8 cellular contexts compared by ENCODE assay signal in the genomic region with DNA sequence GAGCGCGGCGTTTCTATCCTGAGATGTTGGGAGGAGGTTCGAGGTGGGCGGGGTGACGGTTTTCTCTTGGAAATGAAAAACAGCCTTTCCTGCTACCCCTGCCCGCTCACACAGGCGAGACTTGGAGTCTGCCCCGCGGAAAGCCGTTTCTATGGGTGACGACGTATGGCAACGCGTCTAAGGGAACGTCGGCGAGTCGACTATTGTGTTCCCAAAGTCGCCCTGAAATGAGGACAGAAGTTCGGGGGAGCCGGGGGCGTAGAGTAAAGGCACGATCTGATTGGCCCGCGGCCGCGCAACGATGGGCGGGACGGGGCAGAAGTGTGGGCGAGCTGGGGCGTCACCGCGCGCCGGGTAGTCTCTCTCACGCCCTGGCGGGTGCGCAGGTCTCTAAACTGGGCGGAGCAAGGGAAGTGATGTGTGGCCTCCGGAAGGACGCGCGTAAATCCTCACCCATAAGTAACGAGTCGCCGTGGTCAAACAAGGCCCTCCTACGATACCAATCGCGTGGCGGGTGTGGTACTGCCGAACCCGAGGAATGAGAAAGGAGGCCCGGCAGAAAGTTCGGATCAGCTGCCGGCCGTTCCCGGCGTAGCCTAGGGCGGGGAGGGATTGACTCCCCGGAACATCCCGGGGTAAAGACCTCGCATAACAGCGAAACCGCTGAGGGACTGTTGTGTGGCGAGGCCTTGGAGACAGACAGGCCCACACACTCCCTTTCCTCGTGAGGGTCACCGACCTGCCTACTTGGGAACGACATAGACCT.
A peak's percentile ranks its signal among the peaks of the same experiment; 100 is the strongest.
DNase-seq lines count a peak whose midpoint lies in the region; ATAC-seq, FAIRE-seq and TF ChIP-seq lines count a peak whose summit lies in the region.

No MANE protein-coding gene starts in this region.

- no peaks in the 10 kb centered on the region for H3K27me3 ChIP-seq in Caco-2 (replicated peaks; ENCODE audit: control insufficient read depth, insufficient read depth, low read length)
- H3K27me3 ChIP-seq in H1 (replicated peaks in 1 of 4; ENCODE audit: control insufficient read depth in 3 of 4, extremely low read depth in 1 of 4, insufficient read depth in 3 of 4, low read length in 3 of 4): no peaks in the 10 kb centered on the region
- no peaks in the 10 kb centered on the region for H3K27me3 ChIP-seq in mesenchymal stem cell (ENCODE audit: control insufficient read depth in 1 of 2, insufficient read depth in 1 of 2, low read length in 2 of 2)

- H2BK120ac ChIP-seq in H1 (replicated peaks; ENCODE audit: low read depth, low read length) (no peak overlapping the region), mesenchymal stem cell (ENCODE audit: low read depth, low read length) (peak overlapping the region; percentile 85)

- H3K9ac ChIP-seq in H1 (replicated peaks in 1 of 4; ENCODE audit: extremely low read depth in 1 of 4, low read depth in 3 of 4, low read length in 3 of 4) (peak overlapping the region; percentile 75 to 88 (median 80)), mesenchymal stem cell (ENCODE audit: low read length) (peak overlapping the region; percentile 98)

- intact Hi-C loops in Caco-2 (cut with micrococcal nuclease; ENCODE audit: unreplicated experiment): loop anchor here (1.0 to 2.0 kb wide), 5 partner anchors 29 to 647 kb away; partner anchors contain the start of genes FAM161A and XPO1

- H2BK5ac ChIP-seq in H1 (ENCODE audit: low read depth, low read length) (peak overlapping the region; percentile 91), mesenchymal stem cell (ENCODE audit: low read depth, low read length, poor library complexity, severe bottlenecking) (peak overlapping the region; percentile 37)

- H2AK5ac ChIP-seq in H1 (ENCODE audit: low read depth, low read length) (peak overlapping the region; percentile 85; the same call in 1 of the 2 replicates), mesenchymal stem cell (ENCODE audit: low read length, severe bottlenecking) (no peak overlapping the region)

- no peaks in the 10 kb centered on the region for H3K9me3 Mint-ChIP-seq in Caco-2 (ENCODE audit: unreplicated experiment)
- no peaks in the 10 kb centered on the region for H3K9me3 Mint-ChIP-seq in activated CD8-positive, alpha-beta memory T cell treated with anti-CD3 and anti-CD28 coated beads, Interleukin-2, amount 10 ng/mL, durations not matched to agents 7 days and 5 days (ENCODE audit: low read depth)

- CTCF ChIA-PET in Caco-2 (lab: Charles Lee) (no interaction called here), H1 (lab: Charles Lee; ENCODE audit: partially characterized antibody) (interaction anchor here (0.6 to 0.8 kb wide), 3 partner anchors 15 to 30 kb away, joined by 3 to 5 read pairs (median 3); no protein-coding TSS in a partner anchor)
- CTCF ChIA-PET in activated CD8-positive, alpha-beta memory T cell treated with anti-CD3 and anti-CD28 coated beads, Interleukin-2, amount 10 ng/mL, durations not matched to agents 7 days and 5 days (lab: Charles Lee): no interaction called here

- DNase-seq in Caco-2 (peak; percentile 98 to 99), HTR-8/SVneo (ENCODE audit: insufficient read length, low spot score) (peak; percentile 97), NOMO-1 treated with DMSO at 0.1 percent for 48 hours (lab: John Stamatoyannopoulos, UW; ENCODE audit: unreplicated experiment) (peak; percentile 99), H1 (ENCODE audit: low read depth in 1 of 2, low spot score in 2 of 2) (peak; percentile 91 to 94), mesenchymal stem cell (peak; percentile 99)
- peak; percentile 99 for DNase-seq in activated CD8-positive, alpha-beta memory T cell treated with anti-CD3 and anti-CD28 coated beads, Interleukin-2, amount 10 ng/mL, durations not matched to agents 7 days and 5 days
- DNase-seq in stimulated activated CD8-positive, alpha-beta memory T cell treated with anti-CD3 and anti-CD28 coated beads, Interleukin-12 subunit alpha, Interleukin-12 subunit beta, amount 100 ng/mL, for 24 hours (ENCODE audit: extremely low read depth): peak; percentile 91

- H3K56ac ChIP-seq in H1 (replicated peaks; ENCODE audit: insufficient read length, low read depth, low read length): peak overlapping the region; percentile 60

- H2BK12ac ChIP-seq in H1 (ENCODE audit: low read depth, low read length) (peak overlapping the region; percentile 90; the same call in 1 of the 2 replicates), mesenchymal stem cell (ENCODE audit: low read length in 2 of 2) (peak overlapping the region in 1 of 2 experiments; percentile 1)

- no peaks in the 10 kb centered on the region for H3K9me3 ChIP-seq in Caco-2
- no peaks in the 10 kb centered on the region for H3K9me3 ChIP-seq in H1 (ENCODE audit: insufficient read depth in 2 of 2, low read depth in 1 of 2, low read length in 1 of 2)
- no peaks in the 10 kb centered on the region for H3K9me3 ChIP-seq in mesenchymal stem cell (ENCODE audit: control insufficient read depth, low read length)

- TF ChIP-seq RAD21 in H1 (IDR thresholded peaks at IDR 0.05 in 1 of 2, conservative IDR thresholded peaks at IDR 0.05 in 1 of 2; ENCODE audit: low read depth in 2 of 2, low read length in 2 of 2): no peak

- H3K14ac ChIP-seq in H1 (ENCODE audit: insufficient read length): no peak overlapping the region
- H3K14ac ChIP-seq in mesenchymal stem cell (ENCODE audit: low read length in 2 of 2): no peak overlapping the region

- H2BK20ac ChIP-seq in H1 (ENCODE audit: low read length): no peak overlapping the region

- H3K27ac Mint-ChIP-seq in Caco-2 (ENCODE audit: unreplicated experiment): peak overlapping the region; percentile 97
- peak overlapping the region; percentile 93 for H3K27ac Mint-ChIP-seq in activated CD8-positive, alpha-beta memory T cell treated with anti-CD3 and anti-CD28 coated beads, Interleukin-2, amount 10 ng/mL, durations not matched to agents 7 days and 5 days

- H4K5ac ChIP-seq in H1 (ENCODE audit: insufficient read length, low read depth, low read length): peak overlapping the region; percentile 86

- BruUV-seq in Caco-2 (replicated peaks; lab: Mats Ljungman, UMichigan): no TSS peak

- no peaks in the 10 kb centered on the region for H4K20me1 ChIP-seq in H1 (replicated peaks in 1 of 2; ENCODE audit: control insufficient read depth in 1 of 2, insufficient read depth in 2 of 2, low read length in 2 of 2)

- POLR2A ChIA-PET in Caco-2 (lab: Charles Lee): interaction anchor here (0.6 to 1.4 kb wide), 7 partner anchors 12 to 226 kb away, joined by 3 to 6 read pairs (median 3); partner anchors contain the start of genes FAM161A and XPO1
- POLR2A ChIA-PET in H1 (lab: Charles Lee; ENCODE audit: partially characterized antibody): interaction anchor here (0.6 to 1.4 kb wide), 10 partner anchors 8 to 588 kb away, joined by 3 to 5 read pairs (median 3); partner anchors contain the start of gene XPO1

- H3K23ac ChIP-seq in H1 (ENCODE audit: insufficient read length): no peak overlapping the region
- H3K23ac ChIP-seq in mesenchymal stem cell (ENCODE audit: low read length in 2 of 2): peak overlapping the region in 1 of 2 experiments; percentile 60

- peak overlapping the region; percentile 65 for H2AFZ ChIP-seq in H1 (ENCODE audit: low read length)
- peak overlapping the region; percentile 7 for H2AFZ ChIP-seq in mesenchymal stem cell (ENCODE audit: low read depth, low read length)

- peak; percentile 54 to 83 for TF ChIP-seq POLR2A in H1 (IDR thresholded peaks at IDR 0.05; ENCODE audit: control extremely low read depth in 1 of 2, low read depth in 2 of 2, low read length in 2 of 2)

- no peaks in the 10 kb centered on the region for H3K27me3 Mint-ChIP-seq in Caco-2 (ENCODE audit: insufficient read depth, unreplicated experiment)
- H3K27me3 Mint-ChIP-seq in activated CD8-positive, alpha-beta memory T cell treated with anti-CD3 and anti-CD28 coated beads, Interleukin-2, amount 10 ng/mL, durations not matched to agents 7 days and 5 days: peaks cover under 1% of the 10 kb centered on the region

- WGBS in H1 (ENCODE audit: extremely low coverage in 1 of 2, insufficient coverage in 1 of 2, insufficient read length in 1 of 2, insufficient replicate concordance in 2 of 2, low coverage in 1 of 2, low lambda C conversion rate in 2 of 2, missing lambda C conversion rate in 1 of 2), 2 experiments: 1% methylated on average over 64 of the region's 70 CpGs; no CpG with 5 or more reads in 1 of the 2 experiments
- 3% methylated on average over 68 of the region's 70 CpGs for WGBS in mesenchymal stem cell

- no peak overlapping the region for H2BK15ac ChIP-seq in H1 (ENCODE audit: low read length)
- H2BK15ac ChIP-seq in mesenchymal stem cell (ENCODE audit: low read depth, poor library complexity, severe bottlenecking): peak overlapping the region; percentile 82

- H4K8ac ChIP-seq in H1 (ENCODE audit: extremely low read depth, insufficient read depth, low read length) (peak overlapping the region; percentile 94; the same call in 1 of the 2 replicates), mesenchymal stem cell (ENCODE audit: low read length) (peak overlapping the region; percentile 100)

- no peak for TF ChIP-seq CTCF in Caco-2 (IDR thresholded peaks at IDR 0.05; ENCODE audit: insufficient read depth in 1 of 2, low read depth in 1 of 2, low read length in 1 of 2, severe bottlenecking in 1 of 2, unreplicated experiment in 1 of 2)
- TF ChIP-seq CTCF in H1 (IDR thresholded peaks at IDR 0.05; ENCODE audit: control extremely low read depth in 1 of 3, insufficient read depth in 1 of 3, low read depth in 1 of 3, low read length in 3 of 3): no peak

- no peaks in the 10 kb centered on the region for H3K4me1 ChIP-seq in Caco-2
- H3K4me1 ChIP-seq in H1 (replicated peaks in 1 of 4; ENCODE audit: control insufficient read depth in 3 of 4, insufficient read depth in 4 of 4, low read length in 3 of 4): no peaks in the 10 kb centered on the region; a peak in 1 of 7 replicates
- peaks cover 3% of the 10 kb centered on the region for H3K4me1 ChIP-seq in mesenchymal stem cell (ENCODE audit: control insufficient read depth, insufficient read depth, low read depth, low read length)

- H3K23me2 ChIP-seq in H1 (ENCODE audit: low read depth, low read length): peaks cover 6% of the 10 kb centered on the region; the same call in 1 of the 2 replicates

- TF ChIP-seq EP300 in H1 (IDR thresholded peaks at IDR 0.05; ENCODE audit: borderline replicate concordance in 1 of 2, low read depth in 2 of 2, low read length in 2 of 2): peak in 1 of 2 experiments; percentile 79; a peak in 1 of 3 replicates

- peak overlapping the region; percentile 83 for H3K27ac ChIP-seq in H1 (ENCODE audit: low read depth, low read length)
- H3K27ac ChIP-seq in mesenchymal stem cell (ENCODE audit: low read length, poor library complexity, severe bottlenecking): peak overlapping the region; percentile 88

- H3K4me3 ChIP-seq in Caco-2 (ENCODE audit: low read depth, low read length) (peak overlapping the region; percentile 56), H1 (ENCODE audit: extremely low read depth in 1 of 4, insufficient read depth in 2 of 4, low read depth in 3 of 4, low read length in 4 of 4) (peak overlapping the region; percentile 70 to 86 (median 78)), mesenchymal stem cell (ENCODE audit: insufficient read depth in 1 of 2, low read depth in 1 of 2, low read length in 2 of 2) (peak overlapping the region; percentile 68 to 93)

- H3K4me2 ChIP-seq in H1 (ENCODE audit: insufficient read depth in 1 of 2, low read depth in 2 of 2, low read length in 2 of 2) (peak overlapping the region; percentile 74 to 97), mesenchymal stem cell (ENCODE audit: low read length, poor library complexity, severe bottlenecking) (peak overlapping the region; percentile 57)

- H3K4ac ChIP-seq in H1 (replicated peaks; ENCODE audit: insufficient read length, low read depth, low read length) (peak overlapping the region; percentile 22), mesenchymal stem cell (ENCODE audit: low read depth in 1 of 2, low read length in 2 of 2) (peak overlapping the region in 1 of 2 experiments; percentile 99)

- peak overlapping the region; percentile 83 for H3K18ac ChIP-seq in H1 (ENCODE audit: extremely low read depth, low read length)
- peak overlapping the region; percentile 88 to 98 for H3K18ac ChIP-seq in mesenchymal stem cell (ENCODE audit: low read depth in 1 of 2, low read length in 2 of 2)

- H3K36me3 Mint-ChIP-seq in Caco-2 (ENCODE audit: insufficient read depth, unreplicated experiment): peaks cover 12% of the 10 kb centered on the region
- peaks cover 6% of the 10 kb centered on the region for H3K36me3 Mint-ChIP-seq in activated CD8-positive, alpha-beta memory T cell treated with anti-CD3 and anti-CD28 coated beads, Interleukin-2, amount 10 ng/mL, durations not matched to agents 7 days and 5 days

- no peaks in the 10 kb centered on the region for H3K4me1 Mint-ChIP-seq in Caco-2 (ENCODE audit: low read depth, unreplicated experiment)
- H3K4me1 Mint-ChIP-seq in activated CD8-positive, alpha-beta memory T cell treated with anti-CD3 and anti-CD28 coated beads, Interleukin-2, amount 10 ng/mL, durations not matched to agents 7 days and 5 days: peaks cover 21% of the 10 kb centered on the region

- no peaks in the 10 kb centered on the region for H3K79me2 ChIP-seq in H1 (ENCODE audit: control insufficient read depth in 1 of 2, insufficient read depth in 2 of 2, low read length in 2 of 2)

- ATAC-seq in GM21381 (IDR thresholded peaks at IDR 0.05; ENCODE audit: unreplicated experiment): peak; percentile 98
- ATAC-seq in activated CD8-positive, alpha-beta memory T cell treated with anti-CD3 and anti-CD28 coated beads, Interleukin-2, amount 10 ng/mL, durations not matched to agents 7 days and 5 days: peak; percentile 98

- FAIRE-seq in HTR-8/SVneo (lab: Jason Lieb, UNC) (peak; percentile 98), H1 (lab: Jason Lieb, UNC) (peak; percentile 65)

- H3K79me1 ChIP-seq in H1 (ENCODE audit: low read depth, low read length): no peaks in the 10 kb centered on the region
- H3K79me1 ChIP-seq in mesenchymal stem cell (replicated peaks; ENCODE audit: low read length, poor library complexity, severe bottlenecking): peaks cover 6% of the 10 kb centered on the region

- H3K36me3 ChIP-seq in Caco-2 (ENCODE audit: control insufficient read depth, insufficient read depth, low read length): no peaks in the 10 kb centered on the region
- H3K36me3 ChIP-seq in H1 (ENCODE audit: control insufficient read depth in 2 of 4, insufficient read depth in 4 of 4, low read length in 3 of 4): no peaks in the 10 kb centered on the region
- no peaks in the 10 kb centered on the region for H3K36me3 ChIP-seq in mesenchymal stem cell (ENCODE audit: control insufficient read depth in 1 of 2, insufficient read depth in 2 of 2, low read depth in 1 of 2, low read length in 2 of 2)

- H3K4me3 Mint-ChIP-seq in Caco-2 (ENCODE audit: unreplicated experiment): peak overlapping the region; percentile 72
- peak overlapping the region; percentile 92 for H3K4me3 Mint-ChIP-seq in activated CD8-positive, alpha-beta memory T cell treated with anti-CD3 and anti-CD28 coated beads, Interleukin-2, amount 10 ng/mL, durations not matched to agents 7 days and 5 days

- H4K91ac ChIP-seq in H1 (replicated peaks; ENCODE audit: insufficient read length, low read length) (peak overlapping the region; percentile 32), mesenchymal stem cell (ENCODE audit: low read length) (peak overlapping the region; percentile 98)

Comparison
In these comparisons a context has a peak if more than half of its experiments do, and no peak if none do; other contexts are left out.
1. Peak in every context shown above with its lines: DNase-seq, ATAC-seq, H3K4me3 ChIP-seq and H3K27ac ChIP-seq.